3 cellular contexts compared by ENCODE assay signal in the genomic region with DNA sequence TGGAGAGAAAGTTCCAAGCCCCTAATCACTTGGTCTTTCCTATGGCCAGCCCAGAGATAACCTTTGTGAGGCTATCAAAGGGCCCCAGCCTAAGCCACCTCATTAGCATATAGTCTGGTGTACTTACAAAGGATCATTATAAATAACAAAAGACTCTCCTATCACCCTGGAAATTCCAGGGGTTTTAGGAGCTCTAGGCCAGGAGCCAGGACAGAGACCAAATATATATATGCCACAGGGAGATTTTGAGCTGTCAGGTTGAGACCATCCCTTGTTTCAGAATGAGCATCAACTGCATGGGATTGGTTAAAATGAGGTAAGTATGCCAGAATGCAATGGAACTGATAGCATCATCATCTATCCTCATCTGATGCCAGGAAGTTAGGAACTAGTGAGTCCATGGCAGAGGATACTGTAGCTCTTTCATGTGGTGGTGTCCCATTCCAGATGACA.
TF ChIP-seq lines count a peak whose summit lies in the region.

No MANE protein-coding gene starts in this region.

TF ChIP-seq in SK-N-SH, 30 proteins besides CTCF, POLR2A, EP300 and RAD21:
- TF ChIP-seq TCF12 (IDR thresholded peaks at IDR 0.05) (peak; percentile 5; the same call in 1 of the 2 replicates), MEF2A (IDR thresholded peaks at IDR 0.05; ENCODE audit: borderline replicate concordance, low read depth) (no peak)

TF ChIP-seq in SK-N-SH treated with all-trans-retinoic acid at 6 μM for 48 hours, 23 proteins besides CTCF, POLR2A, EP300 and RAD21:
- TF ChIP-seq ZFP30 (CRISPR knock-in tag; IDR thresholded peaks at IDR 0.05) (no peak), GLIS3 (CRISPR knock-in tag; IDR thresholded peaks at IDR 0.05) (no peak), TOX (CRISPR knock-in tag; IDR thresholded peaks at IDR 0.05; ENCODE audit: borderline replicate concordance) (no peak), PPARA (CRISPR knock-in tag; IDR thresholded peaks at IDR 0.05; ENCODE audit: borderline replicate concordance) (no peak), ZNF565 (CRISPR knock-in tag; conservative IDR thresholded peaks at IDR 0.05; ENCODE audit: low read depth) (no peak), TCF4 (CRISPR knock-in tag; IDR thresholded peaks at IDR 0.05; ENCODE audit: borderline replicate concordance) (no peak), RARB (CRISPR knock-in tag; IDR thresholded peaks at IDR 0.05) (no peak)
- TF ChIP-seq, protein P1, sequence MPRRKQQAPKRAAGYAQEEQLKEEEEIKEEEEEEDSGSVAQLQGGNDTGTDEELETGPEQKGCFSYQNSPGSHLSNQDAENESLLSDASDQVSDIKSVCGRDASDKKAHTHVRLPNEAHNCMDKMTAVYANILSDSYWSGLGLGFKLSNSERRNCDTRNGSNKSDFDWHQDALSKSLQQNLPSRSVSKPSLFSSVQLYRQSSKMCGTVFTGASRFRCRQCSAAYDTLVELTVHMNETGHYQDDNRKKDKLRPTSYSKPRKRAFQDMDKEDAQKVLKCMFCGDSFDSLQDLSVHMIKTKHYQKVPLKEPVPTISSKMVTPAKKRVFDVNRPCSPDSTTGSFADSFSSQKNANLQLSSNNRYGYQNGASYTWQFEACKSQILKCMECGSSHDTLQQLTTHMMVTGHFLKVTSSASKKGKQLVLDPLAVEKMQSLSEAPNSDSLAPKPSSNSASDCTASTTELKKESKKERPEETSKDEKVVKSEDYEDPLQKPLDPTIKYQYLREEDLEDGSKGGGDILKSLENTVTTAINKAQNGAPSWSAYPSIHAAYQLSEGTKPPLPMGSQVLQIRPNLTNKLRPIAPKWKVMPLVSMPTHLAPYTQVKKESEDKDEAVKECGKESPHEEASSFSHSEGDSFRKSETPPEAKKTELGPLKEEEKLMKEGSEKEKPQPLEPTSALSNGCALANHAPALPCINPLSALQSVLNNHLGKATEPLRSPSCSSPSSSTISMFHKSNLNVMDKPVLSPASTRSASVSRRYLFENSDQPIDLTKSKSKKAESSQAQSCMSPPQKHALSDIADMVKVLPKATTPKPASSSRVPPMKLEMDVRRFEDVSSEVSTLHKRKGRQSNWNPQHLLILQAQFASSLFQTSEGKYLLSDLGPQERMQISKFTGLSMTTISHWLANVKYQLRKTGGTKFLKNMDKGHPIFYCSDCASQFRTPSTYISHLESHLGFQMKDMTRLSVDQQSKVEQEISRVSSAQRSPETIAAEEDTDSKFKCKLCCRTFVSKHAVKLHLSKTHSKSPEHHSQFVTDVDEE (CRISPR knock-in tag; IDR thresholded peaks at IDR 0.05), result no peak

TF ChIP-seq in IMR-90, 13 proteins besides CTCF, POLR2A, EP300 and RAD21:
- TF ChIP-seq SMC3 (IDR thresholded peaks at IDR 0.05; ENCODE audit: low read depth, low read length), result no peak
- no peak for TF ChIP-seq BHLHE40 (IDR thresholded peaks at IDR 0.05; ENCODE audit: low read depth, low read length)
- TF ChIP-seq MXI1 (IDR thresholded peaks at IDR 0.05; ENCODE audit: borderline replicate concordance, low read depth, low read length), result no peak
- TF ChIP-seq CEBPB (IDR thresholded peaks at IDR 0.05; ENCODE audit: low read depth, low read length), result no peak
- TF ChIP-seq MAFK (IDR thresholded peaks at IDR 0.05; ENCODE audit: low read depth, low read length), result no peak
- no peak for TF ChIP-seq RFX5 (IDR thresholded peaks at IDR 0.05; ENCODE audit: low read depth, low read length)
- no peak for TF ChIP-seq CHD1 (IDR thresholded peaks at IDR 0.05; ENCODE audit: low read depth, low read length)
- TF ChIP-seq RCOR1 (IDR thresholded peaks at IDR 0.05; ENCODE audit: insufficient replicate concordance, low read length), result no peak
- no peak for TF ChIP-seq MAZ (IDR thresholded peaks at IDR 0.05; ENCODE audit: borderline replicate concordance, low read depth, low read length)
- TF ChIP-seq, protein P2, sequence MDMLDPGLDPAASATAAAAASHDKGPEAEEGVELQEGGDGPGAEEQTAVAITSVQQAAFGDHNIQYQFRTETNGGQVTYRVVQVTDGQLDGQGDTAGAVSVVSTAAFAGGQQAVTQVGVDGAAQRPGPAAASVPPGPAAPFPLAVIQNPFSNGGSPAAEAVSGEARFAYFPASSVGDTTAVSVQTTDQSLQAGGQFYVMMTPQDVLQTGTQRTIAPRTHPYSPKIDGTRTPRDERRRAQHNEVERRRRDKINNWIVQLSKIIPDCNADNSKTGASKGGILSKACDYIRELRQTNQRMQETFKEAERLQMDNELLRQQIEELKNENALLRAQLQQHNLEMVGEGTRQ (IDR thresholded peaks at IDR 0.05; ENCODE audit: low read depth, low read length), result no peak
- TF ChIP-seq NFE2L2 (IDR thresholded peaks at IDR 0.05; ENCODE audit: low read depth, low read length), result no peak
- no peak for TF ChIP-seq FOS (IDR thresholded peaks at IDR 0.05; ENCODE audit: low read depth, low read length)
- TF ChIP-seq, protein P3, sequence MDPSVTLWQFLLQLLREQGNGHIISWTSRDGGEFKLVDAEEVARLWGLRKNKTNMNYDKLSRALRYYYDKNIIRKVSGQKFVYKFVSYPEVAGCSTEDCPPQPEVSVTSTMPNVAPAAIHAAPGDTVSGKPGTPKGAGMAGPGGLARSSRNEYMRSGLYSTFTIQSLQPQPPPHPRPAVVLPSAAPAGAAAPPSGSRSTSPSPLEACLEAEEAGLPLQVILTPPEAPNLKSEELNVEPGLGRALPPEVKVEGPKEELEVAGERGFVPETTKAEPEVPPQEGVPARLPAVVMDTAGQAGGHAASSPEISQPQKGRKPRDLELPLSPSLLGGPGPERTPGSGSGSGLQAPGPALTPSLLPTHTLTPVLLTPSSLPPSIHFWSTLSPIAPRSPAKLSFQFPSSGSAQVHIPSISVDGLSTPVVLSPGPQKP (IDR thresholded peaks at IDR 0.05; ENCODE audit: borderline replicate concordance, low read depth, low read length), result no peak
